ENCODE assay signal across 11 cellular contexts in genomic region chr7:22147113-22147512, GRCh38.
DNase-seq lines count a peak whose midpoint lies in the region; ATAC-seq lines count a peak whose summit lies in the region.
"Had no signal": no experiment of that assay in that cellular context is flagged by ENCODE, and none has a peak within 500 bp of the region (broad histone marks: within the 10 kb centered on the region; RNA-seq: fewer than 3 reads in every experiment).

No MANE protein-coding gene starts in this region.

- H3K27ac ChIP-seq in stomach smooth muscle (ENCODE audit: low read length) = no peak overlapping the region

- H3K9me3 ChIP-seq in stomach smooth muscle (ENCODE audit: control insufficient read depth in 2 of 2, low read length in 2 of 2) = no peaks in the 10 kb centered on the region

- POLR2A ChIA-PET in activated CD4-positive, alpha-beta T cell treated with anti-CD3 and anti-CD28 coated beads, Interleukin-2, amount 10 ng/mL, durations not matched to agents 7 days and 5 days (lab: Charles Lee) = no interaction called here

- peaks cover 17% of the 10 kb centered on the region for H3K4me1 Mint-ChIP-seq in activated CD4-positive, alpha-beta T cell treated with anti-CD3 and anti-CD28 coated beads, Interleukin-2, amount 10 ng/mL, durations not matched to agents 7 days and 5 days
- peaks cover 3 to 22% of the 10 kb centered on the region in 2 donors for H3K4me1 Mint-ChIP-seq in immature natural killer cell

- ATAC-seq in GM21447 (IDR thresholded peaks at IDR 0.05; ENCODE audit: unreplicated experiment) = no peak
- ATAC-seq: Panc1 had no signal

- peak overlapping the region; percentile 52 to 60 for H3K4me3 ChIP-seq in stomach smooth muscle (ENCODE audit: low read length in 2 of 2)

- no peaks in the 10 kb centered on the region for H3K4me1 ChIP-seq in stomach smooth muscle (ENCODE audit: control insufficient read depth, insufficient read depth, low read length)

- peak overlapping the region; percentile 12 for H3K4me3 Mint-ChIP-seq in activated CD4-positive, alpha-beta T cell treated with anti-CD3 and anti-CD28 coated beads, Interleukin-2, amount 10 ng/mL, durations not matched to agents 7 days and 5 days
- H3K4me3 Mint-ChIP-seq in immature natural killer cell = peak overlapping the region in 3 of 5 donors; percentile 47 to 59 (median 51)

- peaks cover 3% of the 10 kb centered on the region for H3K36me3 Mint-ChIP-seq in activated CD4-positive, alpha-beta T cell treated with anti-CD3 and anti-CD28 coated beads, Interleukin-2, amount 10 ng/mL, durations not matched to agents 7 days and 5 days (ENCODE audit: low read depth)
- H3K36me3 Mint-ChIP-seq in immature natural killer cell = no peaks in the 10 kb centered on the region

- no peaks in the 10 kb centered on the region for H3K27me3 ChIP-seq in stomach smooth muscle (ENCODE audit: control insufficient read depth in 1 of 2, insufficient read depth in 2 of 2, low read length in 2 of 2)

- peaks cover 9% of the 10 kb centered on the region for H3K27me3 Mint-ChIP-seq in activated CD4-positive, alpha-beta T cell treated with anti-CD3 and anti-CD28 coated beads, Interleukin-2, amount 10 ng/mL, durations not matched to agents 7 days and 5 days
- peaks cover 0 to 2% (median 0%) of the 10 kb centered on the region in 3 donors for H3K27me3 Mint-ChIP-seq in immature natural killer cell (ENCODE audit: low read depth in 3 of 3)

- DNase-seq in activated CD4-positive, alpha-beta T cell treated with anti-CD3 and anti-CD28 coated beads, Interleukin-2, amount 10 ng/mL, durations not matched to agents 7 days and 5 days = peak; percentile 29
- no peak for DNase-seq in activated CD4-positive, alpha-beta T cell treated with anti-CD3 and anti-CD28 coated beads, Interleukin-2, amount 50 U/mL, for 1 hour
- peak; percentile 20 for DNase-seq in RPMI7951 (ENCODE audit: low read depth)
- peak in 1 of 3 donors; percentile 32 for DNase-seq in immature natural killer cell
- no peak for DNase-seq in stimulated activated CD4-positive, alpha-beta T cell treated with anti-CD3 and anti-CD28 coated beads, Interleukin-1b, Interleukin-23, amount 100 ng/mL, for 48 hours
- no peak for DNase-seq in iPS-NIHi7 (ENCODE audit: extremely low spot score)
- DNase-seq: ACHN, occipital lobe had no signal

- no peaks in the 10 kb centered on the region for H3K36me3 ChIP-seq in stomach smooth muscle (ENCODE audit: control insufficient read depth in 2 of 2, insufficient read depth in 2 of 2, low read length in 2 of 2)

- CTCF ChIA-PET in activated CD4-positive, alpha-beta T cell treated with anti-CD3 and anti-CD28 coated beads, Interleukin-2, amount 10 ng/mL, durations not matched to agents 7 days and 5 days (lab: Charles Lee) = no interaction called here

- H3K9ac ChIP-seq in stomach smooth muscle (ENCODE audit: low read length in 2 of 2) = no peak overlapping the region

- H3K9me3 Mint-ChIP-seq in activated CD4-positive, alpha-beta T cell treated with anti-CD3 and anti-CD28 coated beads, Interleukin-2, amount 10 ng/mL, durations not matched to agents 7 days and 5 days = no peaks in the 10 kb centered on the region
- H3K9me3 Mint-ChIP-seq in immature natural killer cell = no peaks in the 10 kb centered on the region

- peak overlapping the region; percentile 48 for H3K27ac Mint-ChIP-seq in activated CD4-positive, alpha-beta T cell treated with anti-CD3 and anti-CD28 coated beads, Interleukin-2, amount 10 ng/mL, durations not matched to agents 7 days and 5 days
- peak overlapping the region in 3 of 6 donors; percentile 4 to 34 (median 15) for H3K27ac Mint-ChIP-seq in immature natural killer cell

Comparison
In these comparisons a context has a peak if more than half of its experiments do, and no peak if none do; other contexts are left out.
1. DNase-seq: peak in activated CD4-positive, alpha-beta T cell treated with anti-CD3 and anti-CD28 coated beads, Interleukin-2, amount 10 ng/mL, durations not matched to agents 7 days and 5 days (single experiment) and RPMI7951 (single experiment); none in activated CD4-positive, alpha-beta T cell treated with anti-CD3 and anti-CD28 coated beads, Interleukin-2, amount 50 U/mL, for 1 hour (single experiment), stimulated activated CD4-positive, alpha-beta T cell treated with anti-CD3 and anti-CD28 coated beads, Interleukin-1b, Interleukin-23, amount 100 ng/mL, for 48 hours (single experiment) and iPS-NIHi7 (single experiment).